9 cellular contexts compared by ENCODE assay signal in the genomic region with DNA sequence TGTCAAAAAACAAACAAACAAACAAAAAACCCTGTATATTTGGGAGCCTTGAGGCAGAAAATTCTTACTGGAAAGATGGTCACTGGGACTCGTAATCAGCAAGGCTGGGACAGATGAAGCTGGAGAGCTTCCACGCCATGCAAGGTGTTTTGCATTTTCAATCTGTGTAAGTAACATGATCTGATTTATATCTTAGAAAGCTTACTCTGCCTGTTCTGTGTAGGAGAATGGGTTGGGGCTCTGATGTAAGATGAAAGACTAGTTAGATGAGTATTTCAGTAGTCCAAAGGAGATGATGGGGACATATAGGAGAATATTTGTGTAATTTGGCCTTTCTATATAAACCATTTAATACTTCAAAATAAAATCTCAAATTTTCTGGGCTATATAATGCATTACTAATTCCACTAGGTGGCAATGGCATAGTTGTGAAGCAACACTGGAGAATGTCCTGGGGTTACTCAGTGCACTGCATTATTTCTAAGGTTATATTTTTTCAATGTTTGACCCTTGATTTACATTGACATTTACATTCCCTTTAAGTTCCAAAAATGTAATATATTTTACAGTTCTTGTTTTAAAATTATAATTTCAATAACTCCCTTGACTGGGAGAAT. TPM values are rescaled to one million over a fixed set of nuclear protein-coding genes. Genes with fewer than 3 reads are reported as not detected.
DNase-seq lines count a peak whose midpoint lies in the region; ATAC-seq and TF ChIP-seq lines count a peak whose summit lies in the region.
"Had no signal": no experiment of that assay in that cellular context is flagged by ENCODE, and none has a peak within 500 bp of the region (broad histone marks: within the 10 kb centered on the region; RNA-seq: fewer than 3 reads in every experiment).

No MANE protein-coding gene starts in this region.

- H3K4me2 ChIP-seq in hepatocyte, result no peak overlapping the region

- no peaks in the 10 kb centered on the region for H3K9me3 ChIP-seq in hepatocyte (ENCODE audit: low read depth)
- H3K9me3 ChIP-seq: SJSA1 had no signal

- H3K79me2 ChIP-seq in hepatocyte, result no peaks in the 10 kb centered on the region

- no peaks in the 10 kb centered on the region for H3K27me3 ChIP-seq in hepatocyte
- H3K27me3 ChIP-seq: SJSA1 had no signal

- peak; percentile 47 for DNase-seq in GM10248 (ENCODE audit: extremely low spot score)
- peak; percentile 21 for DNase-seq in RPMI7951 (ENCODE audit: low read depth)
- no peak for DNase-seq in hepatocyte (ENCODE audit: low spot score)
- no peak for DNase-seq in pons (ENCODE audit: low spot score)
- DNase-seq in stimulated activated CD4-positive, alpha-beta T cell treated with anti-CD3 and anti-CD28 coated beads, Interleukin-2, amount 100 ng/mL, for 24 hours, result no peak
- no peak for DNase-seq in activated CD8-positive, alpha-beta memory T cell treated with anti-CD3 and anti-CD28 coated beads, Interleukin-2, amount 50 U/mL, for 4 hours
- DNase-seq in COLO668 (lab: John Stamatoyannopoulos, UW; ENCODE audit: unreplicated experiment), result no peak

- no peak overlapping the region for H3K4me3 ChIP-seq in hepatocyte
- H3K4me3 ChIP-seq: SJSA1 had no signal

- POLR2A ChIA-PET in GM10248 (lab: Yijun Ruan, JAX), result no interaction called here

- H3K9me2 ChIP-seq in hepatocyte (replicated peaks; ENCODE audit: insufficient read depth), result no peaks in the 10 kb centered on the region

- peak; percentile 45 for ATAC-seq in HG02623 (IDR thresholded peaks at IDR 0.05; ENCODE audit: unreplicated experiment)

- CTCF ChIA-PET in GM10248 (lab: Yijun Ruan, JAX), result interaction anchor here (0.5 to 1.2 kb wide), 4 partner anchors 11 to 294 kb away, joined by 3 to 5 read pairs (median 3); no protein-coding TSS in a partner anchor

- no peaks in the 10 kb centered on the region for H4K20me1 ChIP-seq in hepatocyte (ENCODE audit: insufficient read depth, poor library complexity, severe bottlenecking)

- no peaks in the 10 kb centered on the region for H3K4me1 ChIP-seq in hepatocyte (ENCODE audit: insufficient read depth)
- H3K4me1 ChIP-seq: SJSA1 had no signal

- H2AFZ ChIP-seq in hepatocyte, result no peak overlapping the region

- no peaks in the 10 kb centered on the region for H3K36me3 ChIP-seq in hepatocyte (replicated peaks; ENCODE audit: insufficient read depth, low read depth)
- H3K36me3 ChIP-seq: SJSA1 had no signal

- H3K27ac ChIP-seq in hepatocyte, result no peak overlapping the region
- H3K27ac ChIP-seq: SJSA1 had no signal

- WGBS in hepatocyte (ENCODE audit: low lambda C conversion rate, missing lambda C conversion rate), result 42% methylated on average over 2 of the region's 2 CpGs

- TF ChIP-seq CTCF in GM10248 (IDR thresholded peaks at IDR 0.05; ENCODE audit: control extremely low read depth, extremely low read depth, low read depth, missing control alignments), result peak; percentile 43
- peak; percentile 52 for TF ChIP-seq CTCF in hepatocyte (IDR thresholded peaks at IDR 0.05; ENCODE audit: poor library complexity)

RNA-seq across cellular contexts. Expression of gene FSD1L, which starts 21.9 kb away (rescaled TPM):
- total RNA-seq in RPMI7951 (2014; rRNA removed; shearing (Covaris generic)), result 6.0 and 7.2 TPM in 2 replicates
- 7.3 and 9.3 TPM in 2 replicates for total RNA-seq in hepatocyte
- 1.1 and 2.5 TPM in 2 replicates for polyA plus RNA-seq in hepatocyte

Comparison
In these comparisons a context has a peak if more than half of its experiments do, and no peak if none do; other contexts are left out.
1. DNase-seq: peak in GM10248 (single experiment) and RPMI7951 (single experiment); none in hepatocyte (single experiment), pons (single experiment), stimulated activated CD4-positive, alpha-beta T cell treated with anti-CD3 and anti-CD28 coated beads, Interleukin-2, amount 100 ng/mL, for 24 hours (0 of 2), activated CD8-positive, alpha-beta memory T cell treated with anti-CD3 and anti-CD28 coated beads, Interleukin-2, amount 50 U/mL, for 4 hours (single experiment) and COLO668 (single experiment).